Comparison of ENCODE assay signal across 11 cellular contexts in the genomic region with DNA sequence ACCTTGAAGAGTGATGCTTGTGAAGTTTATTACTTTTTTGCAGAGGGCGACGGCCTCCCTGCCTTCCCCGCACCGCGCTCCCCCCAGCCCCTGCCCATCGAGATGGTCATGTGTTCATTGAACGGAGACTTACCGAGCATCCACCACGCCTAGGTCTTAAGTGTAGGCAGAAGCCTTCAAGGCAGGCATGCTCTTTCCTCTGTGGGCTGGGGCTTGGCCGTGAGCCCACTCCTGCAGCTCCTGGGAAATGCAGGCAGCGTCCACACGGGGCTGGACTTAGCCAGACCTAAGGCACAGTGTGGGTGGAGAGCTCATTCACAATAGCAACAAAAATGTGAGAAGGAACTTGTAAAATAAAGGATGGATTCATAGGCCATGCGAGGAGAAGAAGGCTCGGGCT. TPM values are rescaled to one million over a fixed set of nuclear protein-coding genes. Genes with fewer than 3 reads are reported as not detected.
DNase-seq lines count a peak whose midpoint lies in the region; ATAC-seq lines count a peak whose summit lies in the region.
"Had no signal": no experiment of that assay in that cellular context is flagged by ENCODE, and none has a peak within 500 bp of the region (broad histone marks: within the 10 kb centered on the region; RNA-seq: fewer than 3 reads in every experiment).

No MANE protein-coding gene starts in this region.

- ATAC-seq in HG02970 (IDR thresholded peaks at IDR 0.05; ENCODE audit: low FRiP score, unreplicated experiment) = no peak

- DNase-seq in EH (ENCODE audit: low read depth) = peak; percentile 90
- DNase-seq in amniotic epithelial cell (ENCODE audit: low read depth) = peak; percentile 85
- DNase-seq in cardiac septum (ENCODE audit: low spot score) = peak; percentile 80
- DNase-seq in skeletal muscle cell (ENCODE audit: low read depth) = peak; percentile 62
- no peak for DNase-seq in NCI-H1694 treated with DMSO at 0.1 percent for 48 hours (lab: John Stamatoyannopoulos, UW)
- DNase-seq in DMS153 treated with DMSO at 0.1 percent for 48 hours (lab: John Stamatoyannopoulos, UW; ENCODE audit: unreplicated experiment) = no peak
- no peak for DNase-seq in putamen (ENCODE audit: low spot score)
- DNase-seq: activated B cell treated with CpG ODN at 0.5 μM for 24 hours, cerebellar nuclear complex, NCI-H446 had no signal

- intact Hi-C loops in cardiac septum (cut with DNase I) = no loop called here

- no peak overlapping the region for H3K4me3 ChIP-seq in skeletal muscle cell (ENCODE audit: low read depth, low read length)

RNA-seq across cellular contexts. Expression of a gene that starts 19.2 kb away (rescaled TPM):
- 46.4 TPM for total RNA-seq in cardiac septum

RNA-seq across cellular contexts. Expression of a gene that starts 59.7 kb away (rescaled TPM):
- total RNA-seq in cardiac septum = 8.3 TPM

RNA-seq across cellular contexts. Expression of a gene that starts 59.8 kb away (rescaled TPM):
- 21.4 TPM for total RNA-seq in cardiac septum

Comparison
In these comparisons a context has a peak if more than half of its experiments do, and no peak if none do; other contexts are left out.
1. DNase-seq: peak in EH (single experiment), amniotic epithelial cell (single experiment), cardiac septum (single experiment) and skeletal muscle cell (single experiment); none in NCI-H1694 treated with DMSO at 0.1 percent for 48 hours (single experiment), DMS153 treated with DMSO at 0.1 percent for 48 hours (single experiment) and putamen (single experiment).